In the genomic region with DNA sequence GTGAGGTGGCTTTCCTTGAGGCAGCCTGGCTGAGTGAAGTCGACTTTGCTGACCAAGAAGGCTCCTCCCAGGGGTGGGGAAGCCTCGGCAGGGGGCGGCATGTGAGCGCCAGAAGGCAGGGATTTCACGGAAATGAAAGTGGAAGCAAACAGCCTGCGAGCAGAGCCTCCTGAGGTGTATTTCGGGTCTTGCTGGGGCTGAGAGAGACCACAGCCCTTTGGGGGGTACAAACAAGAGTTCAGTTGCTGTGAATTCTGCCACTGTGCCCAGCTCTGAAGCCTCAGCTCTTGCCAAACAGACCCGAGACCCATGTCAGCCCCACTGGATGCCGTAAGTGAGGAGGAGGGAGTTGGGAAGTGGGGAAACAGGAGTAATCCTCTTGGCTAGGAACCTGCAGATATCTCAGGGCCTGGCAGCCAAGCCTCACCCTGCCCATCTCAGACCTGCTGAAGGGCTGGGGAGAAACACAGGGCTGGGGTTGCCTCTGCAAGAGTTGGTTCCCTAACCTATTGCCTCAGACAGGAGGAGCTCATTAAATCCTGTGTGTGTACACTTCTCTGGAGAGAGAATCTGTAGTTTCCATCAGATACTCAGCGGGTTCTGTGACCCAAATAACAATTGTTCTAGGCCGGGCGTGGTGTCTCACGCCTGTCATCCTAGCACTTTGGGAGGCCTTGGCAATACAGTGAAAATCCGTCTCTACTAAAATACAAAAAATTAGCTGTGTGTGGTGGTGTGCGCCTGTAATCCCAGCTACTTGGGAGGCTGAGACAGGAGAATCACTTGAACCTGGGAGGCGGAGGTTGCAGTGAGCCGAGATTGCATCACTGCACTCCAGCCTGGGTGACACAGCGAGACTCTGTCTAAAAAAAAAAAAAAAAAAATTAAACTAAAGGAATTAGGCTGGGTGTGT, we compare ENCODE assay signal across 8 cellular contexts. TPM values are rescaled to one million over a fixed set of nuclear protein-coding genes. Genes with fewer than 3 reads are reported as not detected.
DNase-seq lines count a peak whose midpoint lies in the region; ATAC-seq and TF ChIP-seq lines count a peak whose summit lies in the region.

A gene (plus strand): TSS at position 146 of the 913 bp plus-strand sequence. CDS start 164 bp downstream, at position 310.

- no peaks in the 10 kb centered on the region for H3K27me3 ChIP-seq in adrenal gland

- no peaks in the 10 kb centered on the region for H3K9me3 ChIP-seq in adrenal gland (replicated peaks in 1 of 3)

- peak; percentile 10 to 39 (median 22) for TF ChIP-seq CTCF in adrenal gland (IDR thresholded peaks at IDR 0.05)

- intact Hi-C loops in adrenal gland (cut with DNase I), result no loop called here
- intact Hi-C loops in left cardiac atrium (cut with DNase I), result loop anchor here in 1 of 2 donors (5.0 kb wide), 1 partner anchor 165 kb away; a partner anchor contains a TSS

- H3K27ac Mint-ChIP-seq in T-helper 1 cell treated with Interleukin-12 subunit alpha and Interleukin-12 subunit beta and Interleukin-4 antibody, amounts not matched to agents 30 μg/mL and 1 μg/mL, for 36 hours, result peak within 1 kb of the TSS; percentile 100

- H3K27me3 Mint-ChIP-seq in T-helper 1 cell treated with Interleukin-12 subunit alpha and Interleukin-12 subunit beta and Interleukin-4 antibody, amounts not matched to agents 30 μg/mL and 1 μg/mL, for 36 hours (ENCODE audit: low read depth), result no peaks in the 10 kb centered on the region

- H3K9me3 Mint-ChIP-seq in T-helper 1 cell treated with Interleukin-12 subunit alpha and Interleukin-12 subunit beta and Interleukin-4 antibody, amounts not matched to agents 30 μg/mL and 1 μg/mL, for 36 hours, result no peaks in the 10 kb centered on the region

- WGBS in adrenal gland, 4 donors, result 13 to 20% (median 18%) methylated on average over 13 to 18 of the region's 18 CpGs
- WGBS in urinary bladder, result 28% methylated on average over 18 of the region's 18 CpGs

- H3K27ac ChIP-seq in adrenal gland, result peak within 1 kb of the TSS; percentile 73 to 98 (median 90)
- H3K27ac ChIP-seq in urinary bladder (ENCODE audit: low read depth), result peak within 1 kb of the TSS; percentile 90

- TF ChIP-seq POLR2A in adrenal gland (IDR thresholded peaks at IDR 0.05), result peak in 1 of 2 donors; percentile 87

- ATAC-seq in GM21360 (IDR thresholded peaks at IDR 0.05; ENCODE audit: unreplicated experiment) (peak; percentile 72), left cardiac atrium (peak; percentile 92 to 96)

- DNase-seq in COLO668 (lab: John Stamatoyannopoulos, UW; ENCODE audit: unreplicated experiment) (peak; percentile 51), LoVo (ENCODE audit: low spot score) (peak; percentile 85), adrenal gland (peak; percentile 82 to 94 (median 89)), left cardiac atrium (peak; percentile 88), pulmonary artery endothelial cell (ENCODE audit: low read depth, low spot score) (peak; percentile 39)

- peaks cover 0 to 19% of the 10 kb centered on the region in 2 donors for H3K36me3 ChIP-seq in adrenal gland (replicated peaks in 1 of 2)
- no peaks in the 10 kb centered on the region for H3K36me3 ChIP-seq in urinary bladder (ENCODE audit: insufficient read depth)

- H3K4me3 Mint-ChIP-seq in T-helper 1 cell treated with Interleukin-12 subunit alpha and Interleukin-12 subunit beta and Interleukin-4 antibody, amounts not matched to agents 30 μg/mL and 1 μg/mL, for 36 hours, result peak within 1 kb of the TSS; percentile 100

- peaks cover 16% of the 10 kb centered on the region for H3K4me1 Mint-ChIP-seq in T-helper 1 cell treated with Interleukin-12 subunit alpha and Interleukin-12 subunit beta and Interleukin-4 antibody, amounts not matched to agents 30 μg/mL and 1 μg/mL, for 36 hours (ENCODE audit: low read depth)

- H3K4me3 ChIP-seq in adrenal gland, result peak within 1 kb of the TSS in 3 of 4 donors; percentile 48 to 84 (median 68)
- H3K4me3 ChIP-seq in urinary bladder (ENCODE audit: low read depth, low read length), result peak within 1 kb of the TSS; percentile 68

- peaks cover 25% of the 10 kb centered on the region for H3K36me3 Mint-ChIP-seq in T-helper 1 cell treated with Interleukin-12 subunit alpha and Interleukin-12 subunit beta and Interleukin-4 antibody, amounts not matched to agents 30 μg/mL and 1 μg/mL, for 36 hours (ENCODE audit: low read depth)

- H3K4me1 ChIP-seq in adrenal gland (replicated peaks in 1 of 2) (peaks cover 14 to 29% of the 10 kb centered on the region in 2 donors), urinary bladder (ENCODE audit: insufficient read depth) (no peaks in the 10 kb centered on the region)

RNA-seq across cellular contexts. Expression of the gene that starts here (rescaled TPM):
- total RNA-seq in adrenal gland (10 to 100 TPM; 47.7 to 72.9 (median 64.8) TPM), left cardiac atrium (10 to 100 TPM; 19.4 to 23.7 TPM), pulmonary artery endothelial cell (15.0 and 20.3 TPM in 2 replicates), urinary bladder (11.4 TPM)
- polyA plus RNA-seq in adrenal gland (10 to 100 TPM; 44.1 to 91.4 (median 68.1) TPM), urinary bladder (34.8 TPM)

Comparison
In these comparisons a context has a peak if more than half of its experiments do, and no peak if none do; other contexts are left out.
1. Peak in every context shown above with its lines: DNase-seq, ATAC-seq, H3K4me3 ChIP-seq and H3K27ac ChIP-seq.
2. DNase-seq: peak in every context shown above with its lines; median percentile 89 in adrenal gland; 88 in left cardiac atrium; 85 in LoVo; 51 in COLO668; 39 in pulmonary artery endothelial cell.